Comparison of ENCODE assay signal across 19 cellular contexts in genomic region chr16:27226976-27227705, GRCh38. TPM values are rescaled to one million over a fixed set of nuclear protein-coding genes. Genes with fewer than 3 reads are reported as not detected.
DNase-seq lines count a peak whose midpoint lies in the region; ATAC-seq, FAIRE-seq and TF ChIP-seq lines count a peak whose summit lies in the region.
"Had no signal": no experiment of that assay in that cellular context is flagged by ENCODE, and none has a peak within 500 bp of the region (broad histone marks: within the 10 kb centered on the region; RNA-seq: fewer than 3 reads in every experiment).

No MANE protein-coding gene starts in this region.

- H3K27ac ChIP-seq in duodenal mucosa (ENCODE audit: low read depth, low read length) (no peak overlapping the region), small intestine (ENCODE audit: low read depth in 1 of 2, low read length in 1 of 2) (peak overlapping the region; percentile 34 to 74)
- H3K27ac ChIP-seq: heart right ventricle, psoas muscle had no signal

- no TSS peak for BruUV-seq in Caco-2 (replicated peaks; lab: Mats Ljungman, UMichigan)

- no peak for FAIRE-seq in small intestine (lab: Jason Lieb, UNC)
- FAIRE-seq: endometrium had no signal

- no peak for TF ChIP-seq CTCF in Caco-2 (IDR thresholded peaks at IDR 0.05; ENCODE audit: insufficient read depth in 1 of 2, low read depth in 1 of 2, low read length in 1 of 2, severe bottlenecking in 1 of 2, unreplicated experiment in 1 of 2)

- H3K27me3 Mint-ChIP-seq in activated T-cell treated with anti-CD3 and anti-CD28 coated beads, Interleukin-2, amount 50 U/mL, for 24 hours, result no peaks in the 10 kb centered on the region
- no peaks in the 10 kb centered on the region for H3K27me3 Mint-ChIP-seq in activated T-cell treated with anti-CD3 and anti-CD28 coated beads, Interleukin-2, amount 50 U/mL, for 72 hours (ENCODE audit: low read depth)
- no peaks in the 10 kb centered on the region for H3K27me3 Mint-ChIP-seq in Caco-2 (ENCODE audit: insufficient read depth, unreplicated experiment)
- H3K27me3 Mint-ChIP-seq: memory B cell had no signal

- peaks cover 89% of the 10 kb centered on the region for H3K36me3 Mint-ChIP-seq in activated T-cell treated with anti-CD3 and anti-CD28 coated beads, Interleukin-2, amount 50 U/mL, for 24 hours (ENCODE audit: low read depth)
- H3K36me3 Mint-ChIP-seq in activated T-cell treated with anti-CD3 and anti-CD28 coated beads, Interleukin-2, amount 50 U/mL, for 72 hours (ENCODE audit: insufficient read depth in 2 of 2), result peaks cover 10 to 24% of the 10 kb centered on the region in 2 donors
- H3K36me3 Mint-ChIP-seq in Caco-2 (ENCODE audit: insufficient read depth, unreplicated experiment), result peaks cover 19% of the 10 kb centered on the region

- POLR2A ChIA-PET in Caco-2 (lab: Charles Lee), result no interaction called here

- H3K4me1 ChIP-seq in duodenal mucosa (ENCODE audit: control insufficient read depth in 1 of 2, insufficient read depth in 2 of 2, low read length in 2 of 2), result peaks cover 56 to 71% of the 10 kb centered on the region in 2 donors
- H3K4me1 ChIP-seq in small intestine (ENCODE audit: control insufficient read depth in 2 of 2, insufficient read depth in 1 of 2, low read depth in 1 of 2, low read length in 1 of 2), result peaks cover 13 to 19% of the 10 kb centered on the region in 2 donors
- H3K4me1 ChIP-seq in Caco-2, result peaks cover 6% of the 10 kb centered on the region; the same call in 1 of the 2 replicates

- intact Hi-C loops in Caco-2 (cut with micrococcal nuclease; ENCODE audit: unreplicated experiment), result no loop called here

- CTCF ChIA-PET in Caco-2 (lab: Charles Lee), result interaction anchor here (1.5 kb wide), 1 partner anchor 48 kb away, joined by 5 read pairs; no protein-coding TSS in a partner anchor

- no peak for ATAC-seq in activated T-cell treated with anti-CD3 and anti-CD28 coated beads, Interleukin-2, amount 50 U/mL, for 72 hours (replicated peaks in 1 of 2)
- ATAC-seq: heart right ventricle, psoas muscle had no signal

- H3K9me3 ChIP-seq in duodenal mucosa (ENCODE audit: control insufficient read depth in 1 of 2, low read length in 2 of 2) (no peaks in the 10 kb centered on the region), small intestine (ENCODE audit: control insufficient read depth, low read depth) (no peaks in the 10 kb centered on the region), Caco-2 (no peaks in the 10 kb centered on the region)
- H3K9me3 ChIP-seq: heart right ventricle, psoas muscle had no signal

- DNase-seq in activated T-cell treated with anti-CD3 and anti-CD28 coated beads, Interleukin-2, amount 50 U/mL, for 24 hours, result no peak
- no peak for DNase-seq in activated T-cell treated with anti-CD3 and anti-CD28 coated beads, Interleukin-2, amount 50 U/mL, for 72 hours
- peak; percentile 21 for DNase-seq in H7
- no peak for DNase-seq in small intestine
- no peak for DNase-seq in Caco-2
- DNase-seq in HuH-7.5 (ENCODE audit: low spot score), result no peak
- no peak for DNase-seq in iPS-NIHi7 (ENCODE audit: extremely low spot score)
- DNase-seq: activated CD8-positive, alpha-beta memory T cell treated with anti-CD3 and anti-CD28 coated beads for 24 hours; anterior cingulate cortex; heart right ventricle; islet precursor cell; NCI-H1694; NCI-H226; NK-92 treated with Interleukin-12 subunit alpha and Interleukin-12 subunit beta, amount 100 ng/mL, for 24 hours; stimulated activated CD4-positive, alpha-beta T cell treated with anti-CD3 and anti-CD28 coated beads, Interleukin-12 subunit alpha, Interleukin-12 subunit beta, amount 100 ng/mL, for 4 hours had no signal

- peak overlapping the region; percentile 65 for H3K27ac Mint-ChIP-seq in activated T-cell treated with anti-CD3 and anti-CD28 coated beads, Interleukin-2, amount 50 U/mL, for 24 hours
- no peak overlapping the region for H3K27ac Mint-ChIP-seq in activated T-cell treated with anti-CD3 and anti-CD28 coated beads, Interleukin-2, amount 50 U/mL, for 72 hours
- no peak overlapping the region for H3K27ac Mint-ChIP-seq in Caco-2 (ENCODE audit: unreplicated experiment)
- H3K27ac Mint-ChIP-seq: memory B cell had no signal

- H3K4me3 ChIP-seq in H7 (ENCODE audit: insufficient read depth, low read depth, low read length) (no peak overlapping the region), duodenal mucosa (ENCODE audit: low read depth in 1 of 2, low read length in 2 of 2) (peak overlapping the region; percentile 61 to 66), small intestine (ENCODE audit: low read depth in 1 of 2, low read length in 2 of 2) (no peak overlapping the region), Caco-2 (ENCODE audit: low read depth, low read length) (no peak overlapping the region)
- H3K4me3 ChIP-seq: heart right ventricle, psoas muscle had no signal

- 68 to 79% (median 74%) methylated on average over 16 of the region's 16 CpGs for WGBS in small intestine, 3 donors

- peak overlapping the region; percentile 19 to 66 for H3K9ac ChIP-seq in duodenal mucosa (ENCODE audit: low read depth in 1 of 2, low read length in 2 of 2)

- peaks cover 51% of the 10 kb centered on the region for H3K4me1 Mint-ChIP-seq in activated T-cell treated with anti-CD3 and anti-CD28 coated beads, Interleukin-2, amount 50 U/mL, for 24 hours (ENCODE audit: low read depth)
- peaks cover 55% of the 10 kb centered on the region for H3K4me1 Mint-ChIP-seq in activated T-cell treated with anti-CD3 and anti-CD28 coated beads, Interleukin-2, amount 50 U/mL, for 72 hours (ENCODE audit: low read depth)
- peaks cover 6% of the 10 kb centered on the region for H3K4me1 Mint-ChIP-seq in Caco-2 (ENCODE audit: low read depth, unreplicated experiment)

- H3K36me3 ChIP-seq in H7 (replicated peaks; ENCODE audit: control insufficient read depth, insufficient read depth, low read length) (no peaks in the 10 kb centered on the region), duodenal mucosa (ENCODE audit: control insufficient read depth in 1 of 2, insufficient read depth in 2 of 2, low read length in 2 of 2) (peaks cover 0 to 13% of the 10 kb centered on the region in 2 donors), small intestine (ENCODE audit: control insufficient read depth in 2 of 2, insufficient read depth in 2 of 2, low read length in 2 of 2) (no peaks in the 10 kb centered on the region), Caco-2 (ENCODE audit: control insufficient read depth, insufficient read depth, low read length) (peaks cover 1% of the 10 kb centered on the region; the same call in 1 of the 2 replicates)

- H3K27me3 ChIP-seq in H7 (ENCODE audit: control insufficient read depth, insufficient read depth, low read length) (no peaks in the 10 kb centered on the region), duodenal mucosa (ENCODE audit: control insufficient read depth in 1 of 2, insufficient read depth in 2 of 2, low read length in 2 of 2) (no peaks in the 10 kb centered on the region), small intestine (ENCODE audit: control insufficient read depth in 2 of 2, insufficient read depth in 2 of 2, low read length in 2 of 2) (no peaks in the 10 kb centered on the region), Caco-2 (replicated peaks; ENCODE audit: control insufficient read depth, insufficient read depth, low read length) (no peaks in the 10 kb centered on the region)
- H3K27me3 ChIP-seq: heart right ventricle had no signal

- H3K9me3 Mint-ChIP-seq in activated T-cell treated with anti-CD3 and anti-CD28 coated beads, Interleukin-2, amount 50 U/mL, for 24 hours, result no peaks in the 10 kb centered on the region
- no peaks in the 10 kb centered on the region for H3K9me3 Mint-ChIP-seq in activated T-cell treated with anti-CD3 and anti-CD28 coated beads, Interleukin-2, amount 50 U/mL, for 72 hours
- H3K9me3 Mint-ChIP-seq in Caco-2 (ENCODE audit: unreplicated experiment), result no peaks in the 10 kb centered on the region
- H3K9me3 Mint-ChIP-seq: memory B cell had no signal

- no peak overlapping the region for H3K4me3 Mint-ChIP-seq in activated T-cell treated with anti-CD3 and anti-CD28 coated beads, Interleukin-2, amount 50 U/mL, for 24 hours
- H3K4me3 Mint-ChIP-seq in activated T-cell treated with anti-CD3 and anti-CD28 coated beads, Interleukin-2, amount 50 U/mL, for 72 hours, result no peak overlapping the region
- H3K4me3 Mint-ChIP-seq in Caco-2 (ENCODE audit: unreplicated experiment), result no peak overlapping the region
- H3K4me3 Mint-ChIP-seq: memory B cell had no signal

RNA-seq across cellular contexts. Expression of gene KDM8, which starts 23.8 kb away (rescaled TPM):
- 10 to 100 TPM; 12.8 to 16.2 TPM for total RNA-seq in activated T-cell treated with anti-CD3 and anti-CD28 coated beads, Interleukin-2, amount 50 U/mL, for 72 hours
- 7.6 and 12.2 TPM in 2 replicates for total RNA-seq in H7 (2014; rRNA removed; shearing (Covaris generic))
- 100 to 1,000 TPM in 1 of 3 donors, 10 to 100 TPM in 1, 1 to 10 TPM in 1; 8.7 to 117 (median 67.6) TPM for polyA plus RNA-seq in small intestine
- total RNA-seq in Caco-2 (2022), result 7.0 and 11.1 TPM in 2 replicates

RNA-seq across cellular contexts. Expression of gene NSMCE1, which starts 41.4 kb away (rescaled TPM):
- 100 to 1,000 TPM; 119 to 165 TPM for total RNA-seq in activated T-cell treated with anti-CD3 and anti-CD28 coated beads, Interleukin-2, amount 50 U/mL, for 72 hours
- 22.8 and 24.7 TPM in 2 replicates for total RNA-seq in H7 (2014; rRNA removed; shearing (Covaris generic))
- polyA plus RNA-seq in small intestine, result 10 to 100 TPM; 37.8 to 66.1 (median 42.7) TPM
- 33.4 and 37.0 TPM in 2 replicates for total RNA-seq in Caco-2 (2022)

Comparison
In these comparisons a context has a peak if more than half of its experiments do, and no peak if none do; other contexts are left out.
1. H3K4me3 ChIP-seq: peak in duodenal mucosa (2 of 2); none in H7 (single experiment), small intestine (0 of 2) and Caco-2 (single experiment).